12 cellular contexts compared by ENCODE assay signal in the genomic region with DNA sequence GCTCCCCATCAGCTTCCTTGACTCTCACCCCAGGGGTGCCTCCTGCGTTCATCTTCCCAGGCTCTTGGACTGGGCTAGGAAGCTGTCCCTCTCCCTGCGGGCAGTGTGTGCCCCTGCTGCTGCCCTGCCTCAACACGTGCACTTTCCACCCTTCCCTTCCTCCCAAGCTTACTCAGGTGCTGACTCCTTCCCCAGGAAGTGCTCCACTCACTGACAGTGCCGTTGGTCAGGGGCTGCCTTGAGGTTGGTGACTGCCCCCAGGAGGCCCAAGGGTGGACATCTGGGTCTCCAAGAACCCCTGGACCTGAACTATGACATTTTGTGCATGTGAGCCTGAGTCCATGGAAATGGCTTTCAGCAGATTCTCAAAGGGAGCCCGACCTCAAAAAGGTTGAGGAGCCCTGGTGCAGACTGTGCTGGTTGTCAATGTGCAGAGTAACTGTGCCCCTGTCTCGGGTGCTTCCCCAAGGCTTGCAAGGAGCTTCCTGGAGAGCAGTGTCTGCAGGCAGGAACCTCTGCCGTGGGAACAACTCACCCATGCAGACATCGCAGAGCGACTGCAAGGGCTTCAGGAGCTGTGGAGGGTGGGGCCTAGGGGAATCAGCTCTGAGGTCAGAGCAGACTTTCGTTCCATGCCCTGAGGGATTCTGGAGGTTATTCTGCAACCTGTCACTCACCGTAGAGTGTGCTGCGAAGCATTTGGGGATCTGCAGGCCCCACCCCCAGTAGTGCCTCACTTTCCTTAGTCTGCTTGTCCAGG.
A peak's percentile ranks its signal among the peaks of the same experiment; 100 is the strongest.
DNase-seq lines count a peak whose midpoint lies in the region; ATAC-seq and TF ChIP-seq lines count a peak whose summit lies in the region.
"Had no signal": no experiment of that assay in that cellular context is flagged by ENCODE, and none has a peak within 500 bp of the region (broad histone marks: within the 10 kb centered on the region; RNA-seq: fewer than 3 reads in every experiment).

No MANE protein-coding gene starts in this region.

- H3K4me1 Mint-ChIP-seq in mesothelial cell of epicardium = peaks cover 44% of the 10 kb centered on the region

- H3K4me3 ChIP-seq in right atrium auricular region (no peak overlapping the region), skin epidermis (no peak overlapping the region)
- H3K4me3 ChIP-seq: colonic mucosa, GM12878 had no signal

- no peak overlapping the region for H3K27ac Mint-ChIP-seq in mesothelial cell of epicardium

- peaks cover 23% of the 10 kb centered on the region for H3K36me3 ChIP-seq in right atrium auricular region
- H3K36me3 ChIP-seq: colonic mucosa had no signal

- no peaks in the 10 kb centered on the region for H3K27me3 ChIP-seq in right atrium auricular region
- H3K27me3 ChIP-seq: colonic mucosa had no signal

- CTCF ChIA-PET in RWPE1 (lab: Yijun Ruan, JAX) = interaction anchor here (0.7 kb wide), 1 partner anchor 143 kb away, joined by 3 read pairs; no protein-coding TSS in a partner anchor

- no peaks in the 10 kb centered on the region for H3K9me3 Mint-ChIP-seq in mesothelial cell of epicardium

- no peak for ATAC-seq in HG02981 (IDR thresholded peaks at IDR 0.05; ENCODE audit: unreplicated experiment)
- ATAC-seq: GM12878 had no signal

- peaks cover 0 to 91% of the 10 kb centered on the region in 2 donors for H3K4me1 ChIP-seq in right atrium auricular region

- no peak for TF ChIP-seq CTCF in RWPE1 (conservative IDR thresholded peaks at IDR 0.05; ENCODE audit: low read depth)
- TF ChIP-seq CTCF in right atrium auricular region (IDR thresholded peaks at IDR 0.05) = no peak
- TF ChIP-seq CTCF in mesothelial cell of epicardium (IDR thresholded peaks at IDR 0.05; ENCODE audit: unreplicated experiment) = no peak

- POLR2A ChIA-PET in RWPE1 (lab: Yijun Ruan, JAX; ENCODE audit: low non-redundant PET) = no interaction called here

- DNase-seq in ELF-1 (ENCODE audit: low read depth, low spot score) (peak; percentile 86), RWPE1 (ENCODE audit: low spot score) (peak; percentile 20), right atrium auricular region (ENCODE audit: low spot score) (no peak), mesothelial cell of epicardium (ENCODE audit: low spot score in 2 of 2, unreplicated experiment in 2 of 2) (no peak), NCI-H2196 (lab: John Stamatoyannopoulos, UW; ENCODE audit: unreplicated experiment) (no peak), GM03348 (ENCODE audit: low spot score) (no peak)
- DNase-seq: activated gamma-delta T cell treated with Interleukin-2 at 50 U/mL for 16 hours, colonic mucosa, occipital lobe had no signal

- peak overlapping the region; percentile 99 for H3K27ac ChIP-seq in RWPE1
- H3K27ac ChIP-seq in right atrium auricular region = peak overlapping the region; percentile 91 to 94
- peak overlapping the region in 11 of 21 experiments; percentile 1 to 89 (median 26) for H3K27ac ChIP-seq in skin epidermis

- no peak overlapping the region for H3K4me3 Mint-ChIP-seq in mesothelial cell of epicardium

- H3K27me3 Mint-ChIP-seq in mesothelial cell of epicardium (ENCODE audit: low read depth) = no peaks in the 10 kb centered on the region

- H3K9me3 ChIP-seq in right atrium auricular region = no peaks in the 10 kb centered on the region
- H3K9me3 ChIP-seq: colonic mucosa had no signal

- no peaks in the 10 kb centered on the region for H3K36me3 Mint-ChIP-seq in mesothelial cell of epicardium

Comparison
In these comparisons a context has a peak if more than half of its experiments do, and no peak if none do; other contexts are left out.
1. DNase-seq: peak in ELF-1 (single experiment) and RWPE1 (single experiment); none in right atrium auricular region (single experiment), mesothelial cell of epicardium (0 of 2), NCI-H2196 (single experiment) and GM03348 (single experiment).
2. H3K27ac ChIP-seq: peak in every context shown above with its lines; median percentile 99 in RWPE1; 92 in right atrium auricular region; 26 in skin epidermis.